11 cellular contexts compared by ENCODE assay signal in the genomic region with DNA sequence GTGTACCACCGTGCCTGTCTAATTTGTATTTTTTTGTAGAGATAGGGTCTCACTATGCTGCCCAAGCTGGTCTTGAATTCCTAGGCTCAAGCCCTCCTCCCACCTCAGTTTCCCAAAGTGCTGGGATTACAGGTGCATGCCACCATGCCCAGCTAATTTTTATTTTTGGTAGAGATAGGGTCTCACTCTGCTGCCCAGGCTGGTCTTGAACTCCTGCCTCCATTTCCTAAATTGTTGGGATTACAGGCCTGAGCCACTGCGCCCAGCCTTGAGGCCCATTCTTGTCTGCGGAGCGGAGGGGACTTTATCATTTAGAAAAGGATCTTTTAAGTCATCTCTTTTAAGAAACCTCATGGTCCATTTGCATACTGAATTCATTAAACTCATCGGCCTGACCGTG.
"Had no signal": no experiment of that assay in that cellular context is flagged by ENCODE, and none has a peak within 500 bp of the region (broad histone marks: within the 10 kb centered on the region; RNA-seq: fewer than 3 reads in every experiment).

No MANE protein-coding gene starts in this region.

- H3K27ac Mint-ChIP-seq: activated CD4-positive, alpha-beta memory T cell treated with anti-CD3 and anti-CD28 coated beads for 36 hours; activated naive CD8-positive, alpha-beta T cell treated with anti-CD3 and anti-CD28 coated beads for 36 hours had no signal

- ATAC-seq: activated T-cell treated with anti-CD3 and anti-CD28 coated beads, Interleukin-2, amount 50 U/mL, for 4 hours had no signal

- H3K9me3 ChIP-seq: esophagus squamous epithelium, stomach, thyroid gland had no signal

- H3K4me3 Mint-ChIP-seq: activated CD4-positive, alpha-beta memory T cell treated with anti-CD3 and anti-CD28 coated beads for 36 hours; activated naive CD8-positive, alpha-beta T cell treated with anti-CD3 and anti-CD28 coated beads for 36 hours; activated T-cell treated with anti-CD3 and anti-CD28 coated beads, Interleukin-2, amount 50 U/mL, for 4 hours; nephron had no signal

- H3K27me3 Mint-ChIP-seq: activated CD4-positive, alpha-beta memory T cell treated with anti-CD3 and anti-CD28 coated beads for 36 hours; activated naive CD8-positive, alpha-beta T cell treated with anti-CD3 and anti-CD28 coated beads for 36 hours had no signal

- H3K27me3 ChIP-seq: esophagus squamous epithelium, stomach, thyroid gland had no signal

- H3K36me3 ChIP-seq: thyroid gland had no signal

- H3K4me1 Mint-ChIP-seq: activated naive CD8-positive, alpha-beta T cell treated with anti-CD3 and anti-CD28 coated beads for 36 hours had no signal

- DNase-seq: activated CD4-positive, alpha-beta memory T cell treated with anti-CD3 and anti-CD28 coated beads for 36 hours; activated gamma-delta T cell; activated naive CD8-positive, alpha-beta T cell treated with anti-CD3 and anti-CD28 coated beads for 36 hours; activated T-cell treated with anti-CD3 and anti-CD28 coated beads, Interleukin-2, amount 50 U/mL, for 4 hours; esophagus squamous epithelium; glutamatergic neuron; stimulated activated CD4-positive, alpha-beta T cell treated with anti-CD3 and anti-CD28 coated beads, Interleukin-4, amount 100 ng/mL, for 24 hours; stomach; T-helper 9 cell had no signal

- H3K4me3 ChIP-seq: esophagus squamous epithelium, stomach, thyroid gland had no signal
